In genomic region chr16:75566889-75567255, GRCh38 we compare ENCODE assay signal across 9 cellular contexts. TPM values are rescaled to one million over a fixed set of nuclear protein-coding genes. Genes with fewer than 3 reads are reported as not detected.
A peak's percentile ranks its signal among the peaks of the same experiment; 100 is the strongest.
DNase-seq lines count a peak whose midpoint lies in the region; ATAC-seq, FAIRE-seq and TF ChIP-seq lines count a peak whose summit lies in the region.
"Had no signal": no experiment of that assay in that cellular context is flagged by ENCODE, and none has a peak within 500 bp of the region (broad histone marks: within the 10 kb centered on the region; RNA-seq: fewer than 3 reads in every experiment).

No MANE protein-coding gene starts in this region.

- H3F3A ChIP-seq in MM.1S (ENCODE audit: insufficient read depth, low read length) = no peaks in the 10 kb centered on the region

- H3K4me1 ChIP-seq in MM.1S (ENCODE audit: low read length) (no peaks in the 10 kb centered on the region), GM12878 (ENCODE audit: control insufficient read depth, insufficient read depth, low read length) (peaks cover 37% of the 10 kb centered on the region), stomach smooth muscle (ENCODE audit: control insufficient read depth, insufficient read depth, low read length) (peaks cover 37% of the 10 kb centered on the region)

- 10% methylated on average over 17 of the region's 17 CpGs for WGBS in GM12878 (ENCODE audit: insufficient coverage, insufficient replicate concordance, low lambda C conversion rate, missing lambda C conversion rate)

- peak overlapping the region; percentile 72 for H3K4me2 ChIP-seq in MM.1S (ENCODE audit: low read depth, low read length)
- peak overlapping the region; percentile 92 for H3K4me2 ChIP-seq in GM12878 (ENCODE audit: control insufficient read depth, insufficient read depth)

- H3K9ac ChIP-seq in MM.1S (ENCODE audit: low read length) (peak overlapping the region; percentile 64; the same call in 1 of the 2 replicates), GM12878 (ENCODE audit: control insufficient read depth, insufficient read depth, low read length) (peak overlapping the region; percentile 86), stomach smooth muscle (ENCODE audit: low read length in 2 of 2) (peak overlapping the region; percentile 80 to 82)

- no peaks in the 10 kb centered on the region for H3K9me3 ChIP-seq in MM.1S (replicated peaks; ENCODE audit: insufficient read depth, low read length)
- no peaks in the 10 kb centered on the region for H3K9me3 ChIP-seq in GM12878 (replicated peaks; ENCODE audit: control insufficient read depth, insufficient read depth, low read length)
- no peaks in the 10 kb centered on the region for H3K9me3 ChIP-seq in stomach smooth muscle (ENCODE audit: control insufficient read depth in 2 of 2, low read length in 2 of 2)

- H3K79me2 ChIP-seq in MM.1S (ENCODE audit: low read length) = peaks cover 18% of the 10 kb centered on the region
- H3K79me2 ChIP-seq in GM12878 (ENCODE audit: control insufficient read depth, insufficient read depth, low read length) = peaks cover 45% of the 10 kb centered on the region

- H3K9me2 ChIP-seq in MM.1S (replicated peaks; ENCODE audit: insufficient read depth, low read length) = no peaks in the 10 kb centered on the region

- POLR2A ChIA-PET in GM12878 (lab: Charles Lee) = interaction anchor here (1.2 to 11.8 kb wide), 7 partner anchors 10 to 82 kb away, joined by 3 to 116 read pairs (median 11); partner anchors contain the start of genes ADAT1, KARS1, TERF2IP and TMEM231

- no peak for TF ChIP-seq EP300 in GM12878 (IDR thresholded peaks at IDR 0.05; ENCODE audit: borderline replicate concordance in 1 of 2, control insufficient read depth in 1 of 2, low read depth in 2 of 2, low read length in 2 of 2)

- H3K36me3 ChIP-seq in MM.1S (replicated peaks; ENCODE audit: insufficient read depth, low read length) (no peaks in the 10 kb centered on the region; the same call in 1 of the 2 replicates), GM12878 (ENCODE audit: control insufficient read depth in 2 of 2, insufficient read depth in 2 of 2, low read length in 1 of 2) (peaks cover 0 to 25% of the 10 kb centered on the region in 2 experiments; a peak in 2 of 4 replicates), stomach smooth muscle (ENCODE audit: control insufficient read depth in 2 of 2, insufficient read depth in 2 of 2, low read length in 2 of 2) (peaks cover 24 to 30% of the 10 kb centered on the region in 2 donors)

- H3K27ac ChIP-seq in MM.1S (ENCODE audit: low read length) = no peak overlapping the region
- H3K27ac ChIP-seq in GM12878 (ENCODE audit: control insufficient read depth, insufficient read depth) = peak overlapping the region; percentile 78
- peak overlapping the region; percentile 79 for H3K27ac ChIP-seq in layer of hippocampus (ENCODE audit: low read depth, low read length)
- H3K27ac ChIP-seq in stomach smooth muscle (ENCODE audit: low read length) = no peak overlapping the region

- TF ChIP-seq POLR2A in GM12878 (IDR thresholded peaks at IDR 0.05; ENCODE audit: low read depth, low read length) = no peak

- TF ChIP-seq CTCF in MM.1S (IDR thresholded peaks at IDR 0.05; ENCODE audit: low read length) = no peak
- TF ChIP-seq CTCF in GM12878 (IDR thresholded peaks at IDR 0.05 in 2 of 3, conservative IDR thresholded peaks at IDR 0.05 in 1 of 3; ENCODE audit: control insufficient read depth in 2 of 3, extremely low read depth in 1 of 3, insufficient read depth in 1 of 3, low read depth in 3 of 3, low read length in 3 of 3) = no peak

- no TSS peak for BruUV-seq in GM12878 (replicated peaks; lab: Mats Ljungman, UMichigan)

- H3K4me3 ChIP-seq in MM.1S (ENCODE audit: low read length) = peak overlapping the region; percentile 83
- H3K4me3 ChIP-seq in GM12878 = peak overlapping the region; percentile 84
- peak overlapping the region; percentile 91 to 94 for H3K4me3 ChIP-seq in stomach smooth muscle (ENCODE audit: low read length in 2 of 2)

- FAIRE-seq in GM12878 (lab: Jason Lieb, UNC) = no peak

- no peak for TF ChIP-seq RAD21 in GM12878 (IDR thresholded peaks at IDR 0.05; ENCODE audit: insufficient read depth, low read depth, low read length)

- CTCF ChIA-PET in GM12878 (lab: Yijun Ruan, JAX) = interaction anchor here (0.8 to 5.1 kb wide), 5 partner anchors 16 to 89 kb away, joined by 3 to 43 read pairs (median 4); partner anchors contain the start of gene ADAT1

- in situ Hi-C loops in GM12878 (cut with MboI) = no loop called here

- SMC1A ChIA-PET in GM12878 (lab: Charles Lee; ENCODE audit: uncharacterized antibody, unreplicated experiment) = interaction anchor here (0.7 to 3.7 kb wide), 5 partner anchors 11 to 81 kb away, joined by 3 to 13 read pairs (median 3); partner anchors contain the start of gene TMEM231

- peak in 2 of 3 donors; percentile 12 to 14 for DNase-seq in stimulated activated CD4-positive, alpha-beta T cell treated with anti-CD3 and anti-CD28 coated beads, Interleukin-12 subunit alpha, Interleukin-12 subunit beta, amount 100 ng/mL, for 48 hours (ENCODE audit: low read depth in 2 of 3, low spot score in 1 of 3)
- no peak for DNase-seq in stimulated activated CD4-positive, alpha-beta T cell treated with anti-CD3 and anti-CD28 coated beads, Interleukin-12 subunit alpha, Interleukin-12 subunit beta, amount 100 ng/mL, for 4 hours
- DNase-seq in MM.1S = peak; percentile 14
- no peak for DNase-seq in GM12878 (ENCODE audit: low read depth, low spot score)
- no peak for DNase-seq in SKM-1 treated with dmso at 0.1 percent for 144 hours (lab: John Stamatoyannopoulos, UW; ENCODE audit: unreplicated experiment)

- intact Hi-C loops in GM12878 (cut with micrococcal nuclease; ENCODE audit: unreplicated experiment) = loop anchor here (1.0 kb wide), 1 partner anchor 83 kb away; no protein-coding TSS in a partner anchor

- H2AFZ ChIP-seq in MM.1S (ENCODE audit: low read length) (peak overlapping the region; percentile 87; the same call in 1 of the 2 replicates), GM12878 (ENCODE audit: control insufficient read depth, low read depth, low read length) (no peak overlapping the region)

- H4K20me1 ChIP-seq in MM.1S (ENCODE audit: insufficient read depth, low read length) (no peaks in the 10 kb centered on the region), GM12878 (ENCODE audit: control insufficient read depth, insufficient read depth) (no peaks in the 10 kb centered on the region)

- ATAC-seq in GM12878 = peak; percentile 7
- ATAC-seq in GM19324 (IDR thresholded peaks at IDR 0.05; ENCODE audit: low FRiP score, unreplicated experiment) = no peak

- H3K27me3 ChIP-seq in MM.1S (replicated peaks; ENCODE audit: insufficient read depth, low read length) (no peaks in the 10 kb centered on the region), GM12878 (replicated peaks in 1 of 2; ENCODE audit: control insufficient read depth in 2 of 2, insufficient read depth in 2 of 2, low read length in 1 of 2) (no peaks in the 10 kb centered on the region), layer of hippocampus (ENCODE audit: control insufficient read depth, insufficient read depth, low read length) (no peaks in the 10 kb centered on the region), stomach smooth muscle (ENCODE audit: control insufficient read depth in 1 of 2, insufficient read depth in 2 of 2, low read length in 2 of 2) (no peaks in the 10 kb centered on the region)

- RAD21 ChIA-PET in GM12878 (lab: Charles Lee; ENCODE audit: unreplicated experiment) = interaction anchor here (0.6 to 5.6 kb wide), 6 partner anchors 11 to 85 kb away, joined by 3 to 44 read pairs (median 12); partner anchors contain the start of genes ADAT1, KARS1, TERF2IP and TMEM231

RNA-seq across cellular contexts. Expression of gene GABARAPL2, which starts 0.7 kb away (rescaled TPM):
- total RNA-seq in GM12878 (2013; cell fraction: nucleolus; rRNA removed) = 68.6 and 74.4 TPM in 2 replicates
- total RNA-seq in GM12878 (2014; rRNA removed) (61.9 and 69.8 TPM in 2 replicates), GM12878 (2014; rRNA removed; fragmentation: Illumina TruSeq; extraction: Trizol) (69.9 and 70.7 TPM in 2 replicates), GM12878 (2021) (102 and 106 TPM in 2 replicates)
- 71.7 TPM for polyA plus RNA-seq in GM12878 (2011; ENCODE audit: low read depth)
- polyA plus RNA-seq in GM12878 (2011; rRNA removed) (119 and 151 TPM in 2 replicates), GM12878 (2014; fragmentation: Illumina TruSeq; extraction: Trizol) (108 and 137 TPM in 2 replicates), GM12878 (2014; fragmentation: Nextera tagmentation; extraction: Ambion mirVana) (100 to 1,000 TPM; 358 to 359 TPM), GM12878 (2014; rRNA removed) (122 and 137 TPM in 2 replicates), GM12878 (2016; fragmentation: Nextera tagmentation; extraction: Ambion mirVana) (100 to 1,000 TPM; 260 to 266 TPM)
- polyA plus RNA-seq in GM12878 (2011; cell fraction: cytosol; rRNA removed) = 58.7 and 78.4 TPM in 2 replicates
- polyA plus RNA-seq in GM12878 (2011; cell fraction: nucleus; rRNA removed) = 65.7 and 69.1 TPM in 2 replicates
- 123 and 162 TPM in 2 replicates for polyA plus RNA-seq in GM12878 (2012)
- polyA minus RNA-seq in GM12878 (2011; rRNA and poly(A)+ RNA removed) = 30.8 and 41.5 TPM in 2 replicates
- polyA minus RNA-seq in GM12878 (2011; cell fraction: cytosol; rRNA and poly(A)+ RNA removed) = 11.5 and 15.1 TPM in 2 replicates
- 16.2 and 21.0 TPM in 2 replicates for polyA minus RNA-seq in GM12878 (2011; cell fraction: nucleus; rRNA and poly(A)+ RNA removed)

RNA-seq across cellular contexts. Expression of gene TMEM231, which starts 10.8 kb away (rescaled TPM):
- 26.3 and 27.2 TPM in 2 replicates for total RNA-seq in GM12878 (2013; cell fraction: nucleolus; rRNA removed)
- total RNA-seq in GM12878 (2014; rRNA removed) (5.9 and 7.4 TPM in 2 replicates), GM12878 (2014; rRNA removed; fragmentation: Illumina TruSeq; extraction: Trizol) (4.3 TPM in 2 replicates), GM12878 (2021) (5.6 and 5.9 TPM in 2 replicates)
- 3.7 TPM for polyA plus RNA-seq in GM12878 (2011; ENCODE audit: low read depth)
- polyA plus RNA-seq in GM12878 (2011; rRNA removed) (4.4 and 5.4 TPM in 2 replicates), GM12878 (2014; fragmentation: Illumina TruSeq; extraction: Trizol) (5.3 and 6.9 TPM in 2 replicates), GM12878 (2014; fragmentation: Nextera tagmentation; extraction: Ambion mirVana) (1 to 10 TPM; 1.2 TPM), GM12878 (2014; rRNA removed) (5.2 and 9.1 TPM in 2 replicates), GM12878 (2016; fragmentation: Nextera tagmentation; extraction: Ambion mirVana) (1 to 10 TPM; 6.4 to 6.5 TPM)
- 10.1 and 14.2 TPM in 2 replicates for polyA plus RNA-seq in GM12878 (2011; cell fraction: cytosol; rRNA removed)
- 8.9 and 10.1 TPM in 2 replicates for polyA plus RNA-seq in GM12878 (2011; cell fraction: nucleus; rRNA removed)
- 4.5 and 5.1 TPM in 2 replicates for polyA plus RNA-seq in GM12878 (2012)
- 9.6 and 21.1 TPM in 2 replicates for polyA minus RNA-seq in GM12878 (2011; rRNA and poly(A)+ RNA removed)
- polyA minus RNA-seq in GM12878 (2011; cell fraction: cytosol; rRNA and poly(A)+ RNA removed) = 2.7 and 5.7 TPM in 2 replicates
- 4.1 and 5.0 TPM in 2 replicates for polyA minus RNA-seq in GM12878 (2011; cell fraction: nucleus; rRNA and poly(A)+ RNA removed)

RNA-seq across cellular contexts. Expression of gene CHST5, which starts 31.0 kb away (rescaled TPM):
- 0.29 and 0.44 TPM in 2 replicates for total RNA-seq in GM12878 (2013; cell fraction: nucleolus; rRNA removed)
- total RNA-seq in GM12878 (2014; rRNA removed) (0.23 TPM in 1 of 2 replicates, not detected in the other), GM12878 (2014; rRNA removed; fragmentation: Illumina TruSeq; extraction: Trizol) (0.04 TPM in 1 of 2 replicates, not detected in the other), GM12878 (2021) (0.19 TPM in 1 of 2 replicates, not detected in the other)
- not detected for polyA plus RNA-seq in GM12878 (2011; ENCODE audit: low read depth)
- polyA plus RNA-seq in GM12878 (2011; rRNA removed) (not detected in 2 replicates), GM12878 (2014; fragmentation: Illumina TruSeq; extraction: Trizol) (not detected in 2 replicates), GM12878 (2014; fragmentation: Nextera tagmentation; extraction: Ambion mirVana) (not detected), GM12878 (2014; rRNA removed) (0.05 and 0.08 TPM in 2 replicates), GM12878 (2016; fragmentation: Nextera tagmentation; extraction: Ambion mirVana) (under 1 TPM in 1 of 2 experiments, not detected in 1; 0.43 TPM)
- 0.03 TPM in 1 of 2 replicates, not detected in the other for polyA plus RNA-seq in GM12878 (2011; cell fraction: cytosol; rRNA removed)
- 0.13 and 0.16 TPM in 2 replicates for polyA plus RNA-seq in GM12878 (2011; cell fraction: nucleus; rRNA removed)
- 0.07 and 0.08 TPM in 2 replicates for polyA plus RNA-seq in GM12878 (2012)
- not detected in 2 replicates for polyA minus RNA-seq in GM12878 (2011; rRNA and poly(A)+ RNA removed)
- not detected in 2 replicates for polyA minus RNA-seq in GM12878 (2011; cell fraction: cytosol; rRNA and poly(A)+ RNA removed)
- 0.19 TPM in 1 of 2 replicates, not detected in the other for polyA minus RNA-seq in GM12878 (2011; cell fraction: nucleus; rRNA and poly(A)+ RNA removed)
- total RNA-seq: pulmonary artery endothelial cell had no signal

RNA-seq across cellular contexts. Expression of gene ADAT1, which starts 56.2 kb away (rescaled TPM):
- total RNA-seq in GM12878 (2013; cell fraction: nucleolus; rRNA removed) = 83.5 and 88.1 TPM in 2 replicates
- 61.7 and 72.9 TPM in 2 replicates for total RNA-seq in GM12878 (2014; rRNA removed)
- total RNA-seq in GM12878 (2014; rRNA removed; fragmentation: Illumina TruSeq; extraction: Trizol) = 66.3 and 70.3 TPM in 2 replicates
- total RNA-seq in GM12878 (2021) = 70.0 and 72.3 TPM in 2 replicates
- 17.9 TPM for polyA plus RNA-seq in GM12878 (2011; ENCODE audit: low read depth)
- polyA plus RNA-seq in GM12878 (2011; rRNA removed) = 28.2 and 34.8 TPM in 2 replicates
- polyA plus RNA-seq in GM12878 (2011; cell fraction: cytosol; rRNA removed) = 46.9 and 48.7 TPM in 2 replicates
- 20.0 and 33.1 TPM in 2 replicates for polyA plus RNA-seq in GM12878 (2011; cell fraction: nucleus; rRNA removed)
- polyA plus RNA-seq in GM12878 (2012) = 29.3 and 30.7 TPM in 2 replicates
- 77.4 and 86.7 TPM in 2 replicates for polyA plus RNA-seq in GM12878 (2014; fragmentation: Illumina TruSeq; extraction: Trizol)
- 10 to 100 TPM; 26.2 to 29.5 TPM for polyA plus RNA-seq in GM12878 (2014; fragmentation: Nextera tagmentation; extraction: Ambion mirVana)
- polyA plus RNA-seq in GM12878 (2014; rRNA removed) = 39.5 and 49.9 TPM in 2 replicates
- polyA plus RNA-seq in GM12878 (2016; fragmentation: Nextera tagmentation; extraction: Ambion mirVana) = 10 to 100 TPM; 43.9 to 65.2 TPM
- polyA minus RNA-seq in GM12878 (2011; rRNA and poly(A)+ RNA removed) = 67.9 and 68.8 TPM in 2 replicates
- 16.3 and 19.5 TPM in 2 replicates for polyA minus RNA-seq in GM12878 (2011; cell fraction: cytosol; rRNA and poly(A)+ RNA removed)
- polyA minus RNA-seq in GM12878 (2011; cell fraction: nucleus; rRNA and poly(A)+ RNA removed) = 26.2 and 42.5 TPM in 2 replicates

Comparison
In these comparisons a context has a peak if more than half of its experiments do, and no peak if none do; other contexts are left out.
1. DNase-seq: peak in stimulated activated CD4-positive, alpha-beta T cell treated with anti-CD3 and anti-CD28 coated beads, Interleukin-12 subunit alpha, Interleukin-12 subunit beta, amount 100 ng/mL, for 48 hours (2 of 3) and MM.1S (single experiment); none in stimulated activated CD4-positive, alpha-beta T cell treated with anti-CD3 and anti-CD28 coated beads, Interleukin-12 subunit alpha, Interleukin-12 subunit beta, amount 100 ng/mL, for 4 hours (single experiment), GM12878 (single experiment) and SKM-1 treated with dmso at 0.1 percent for 144 hours (single experiment).
2. H3K27ac ChIP-seq: peak in GM12878 (single experiment) and layer of hippocampus (single experiment); none in MM.1S (single experiment) and stomach smooth muscle (single experiment).
3. Peak in every context shown above with its lines, with median percentiles within 50 percentile points of each other: H3K4me3 ChIP-seq and H3K9ac ChIP-seq.